In genomic region chr7:15396210-15397158, GRCh38 we compare ENCODE assay signal across 20 cellular contexts.
"Had no signal": no experiment of that assay in that cellular context is flagged by ENCODE, and none has a peak within 500 bp of the region (broad histone marks: within the 10 kb centered on the region; RNA-seq: fewer than 3 reads in every experiment).

No MANE protein-coding gene starts in this region.

- H3K36me3 ChIP-seq: cardiac muscle cell, esophagus muscularis mucosa, gastroesophageal sphincter, heart right ventricle, left lung, right lobe of liver, transverse colon, uterus had no signal

- H3K27me3 ChIP-seq: cardiac muscle cell, esophagus muscularis mucosa, gastroesophageal sphincter, heart right ventricle, left lung, right lobe of liver, transverse colon, uterus had no signal

- DNase-seq: activated CD4-positive, alpha-beta T cell treated with anti-CD3 and anti-CD28 coated beads, Interleukin-2, amount 10 ng/mL, durations not matched to agents 24 days and 14 days; activated CD8-positive, alpha-beta T cell treated with anti-CD3 and anti-CD28 coated beads for 36 hours; activated naive CD4-positive, alpha-beta T cell; activated naive CD8-positive, alpha-beta T cell treated with anti-CD3 and anti-CD28 coated beads, Interleukin-2, amount 10 ng/mL, durations not matched to agents 7 days and 5 days; activated T-cell treated with anti-CD3 and anti-CD28 coated beads, Interleukin-2, amount 50 U/mL, for 1 hour; effector memory CD4-positive, alpha-beta T cell; heart right ventricle; mammary epithelial cell; midbrain; right lobe of liver; small intestine; stimulated activated CD4-positive, alpha-beta T cell treated with anti-CD3 and anti-CD28 coated beads, Interleukin-15, amount 100 ng/mL, for 24 hours; stimulated activated CD4-positive, alpha-beta T cell treated with anti-CD3 and anti-CD28 coated beads, Interleukin-2, amount 100 ng/mL, for 48 hours; transverse colon; uterus had no signal

- H3K9me3 ChIP-seq: esophagus muscularis mucosa, gastroesophageal sphincter, right lobe of liver, transverse colon, uterus had no signal

- H3K4me1 ChIP-seq: esophagus muscularis mucosa, gastroesophageal sphincter, heart right ventricle, left lung, transverse colon, uterus had no signal

- ATAC-seq: activated CD8-positive, alpha-beta T cell treated with anti-CD3 and anti-CD28 coated beads for 36 hours; activated T-helper 17 cell treated with anti-CD3 and anti-CD28 coated beads, Interleukin-2, amount 50 U/mL, for 72 hours; gastroesophageal sphincter; heart right ventricle; left lung had no signal

- H3K27ac ChIP-seq: cardiac muscle cell, esophagus muscularis mucosa, gastroesophageal sphincter, heart right ventricle, left lung, right lobe of liver, transverse colon, uterus had no signal

- H3K4me3 ChIP-seq: cardiac muscle cell, esophagus muscularis mucosa, gastroesophageal sphincter, heart right ventricle, left lung, right lobe of liver, transverse colon, uterus had no signal
